ENCODE assay signal across 1 cellular context in the genomic region with DNA sequence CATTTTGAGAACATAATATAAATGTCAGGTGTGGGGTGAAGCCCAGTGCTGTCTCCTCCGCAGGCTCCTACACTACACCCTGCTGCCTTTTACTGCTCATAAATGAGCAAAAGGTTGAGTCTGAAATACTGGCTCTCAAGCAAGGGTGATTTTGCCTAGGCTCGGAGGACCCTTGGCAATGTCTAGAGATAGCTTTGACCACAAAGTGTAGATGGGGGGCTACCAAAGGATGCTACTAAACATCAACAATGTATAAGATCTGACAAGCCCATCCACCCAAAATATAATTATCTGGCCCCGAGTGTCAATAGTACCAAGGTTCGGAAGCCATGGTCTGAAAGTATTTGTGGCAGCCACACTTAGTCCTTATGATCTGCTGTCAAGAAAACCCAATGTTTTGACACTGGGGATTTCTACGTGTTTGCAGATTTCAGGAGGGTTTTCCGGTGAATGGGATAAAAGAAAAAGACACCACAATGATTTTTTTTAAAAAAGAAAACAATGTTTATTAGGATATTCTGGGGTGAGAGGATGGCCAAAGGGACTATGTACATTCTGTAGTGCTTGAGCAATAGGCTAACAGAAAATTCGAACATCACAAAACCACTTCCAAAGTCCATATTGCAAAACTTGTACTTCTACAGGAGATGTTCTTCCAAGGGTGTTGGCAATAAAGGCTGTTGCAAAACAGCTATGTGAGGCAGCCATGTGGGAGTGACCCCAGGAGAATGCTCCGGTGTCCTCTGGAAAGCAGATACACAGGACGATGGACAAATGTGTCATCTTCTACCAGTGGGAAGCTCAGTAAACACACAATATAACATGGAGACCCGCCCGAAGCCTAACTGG.
TF ChIP-seq lines count a peak whose summit lies in the region.

No MANE protein-coding gene starts in this region.

TF ChIP-seq in HepG2, 621 proteins besides CTCF, POLR2A, EP300 and RAD21 (continued from another document and continues in another):
- TF ChIP-seq ZNF746 (CRISPR knock-in tag; IDR thresholded peaks at IDR 0.05) (0 out of 2 replicates have a peak, but pooled peaks have one; percentile 65), ZNF652 (CRISPR knock-in tag; IDR thresholded peaks at IDR 0.05; ENCODE audit: borderline replicate concordance, low read depth) (peak; percentile 55; the same call in 1 of the 2 replicates), ATAD3A (CRISPR knock-in tag; IDR thresholded peaks at IDR 0.05) (no peak), ELF4 (CRISPR knock-in tag; IDR thresholded peaks at IDR 0.05; ENCODE audit: borderline replicate concordance) (no peak), ZNF850 (CRISPR knock-in tag; conservative IDR thresholded peaks at IDR 0.05) (no peak), ZNF644 (CRISPR knock-in tag; IDR thresholded peaks at IDR 0.05; ENCODE audit: low read depth) (peak; percentile 99), FOXP1 (IDR thresholded peaks at IDR 0.05) (0 out of 2 replicates have a peak, but pooled peaks have one; percentile 9), FOXP1 (CRISPR knock-in tag; IDR thresholded peaks at IDR 0.05) (peak; percentile 93), ONECUT2 (CRISPR knock-in tag; IDR thresholded peaks at IDR 0.05) (peak; percentile 30; the same call in 1 of the 2 replicates), ZNF720 (CRISPR knock-in tag; IDR thresholded peaks at IDR 0.05) (no peak), HMGA1 (CRISPR knock-in tag; conservative IDR thresholded peaks at IDR 0.05) (no peak), SRF (IDR thresholded peaks at IDR 0.05; ENCODE audit: low read depth, low read length) (no peak), TP53 (CRISPR knock-in tag; conservative IDR thresholded peaks at IDR 0.05) (no peak), NFKB2 (CRISPR knock-in tag; IDR thresholded peaks at IDR 0.05; ENCODE audit: borderline replicate concordance) (no peak), ZNF841 (CRISPR knock-in tag; IDR thresholded peaks at IDR 0.05; ENCODE audit: borderline replicate concordance) (no peak), POLR2AphosphoS2 (IDR thresholded peaks at IDR 0.05; ENCODE audit: low read depth, low read length) (no peak), EZH2 (conservative IDR thresholded peaks at IDR 0.05; ENCODE audit: low read depth, low read length) (no peak), THAP11 (CRISPR knock-in tag; IDR thresholded peaks at IDR 0.05) (peak; percentile 80), MYC (CRISPR knock-in tag; IDR thresholded peaks at IDR 0.05; ENCODE audit: borderline replicate concordance) (peak; percentile 68; the same call in 1 of the 2 replicates), ZBTB20 (CRISPR knock-in tag; IDR thresholded peaks at IDR 0.05; ENCODE audit: borderline replicate concordance, low read depth) (peak; percentile 92; the same call in 1 of the 2 replicates), PAX8 (CRISPR knock-in tag; IDR thresholded peaks at IDR 0.05; ENCODE audit: borderline replicate concordance) (no peak), CCDC6 (CRISPR knock-in tag; IDR thresholded peaks at IDR 0.05) (peak; percentile 58; the same call in 1 of the 2 replicates), DNMT3B (CRISPR knock-in tag; conservative IDR thresholded peaks at IDR 0.05) (no peak), ZBTB7B (CRISPR knock-in tag; IDR thresholded peaks at IDR 0.05) (peak; percentile 75; the same call in 1 of the 2 replicates), REPIN1 (CRISPR knock-in tag; IDR thresholded peaks at IDR 0.05; ENCODE audit: borderline replicate concordance, low read depth) (peak; percentile 88), RFX5 (IDR thresholded peaks at IDR 0.05; ENCODE audit: low read depth, low read length) (no peak), ZSCAN12 (CRISPR knock-in tag; IDR thresholded peaks at IDR 0.05) (no peak), HOXA3 (CRISPR knock-in tag; IDR thresholded peaks at IDR 0.05) (peak; percentile 79), ETV5 (CRISPR knock-in tag; IDR thresholded peaks at IDR 0.05; ENCODE audit: borderline replicate concordance) (peak; percentile 70; the same call in 1 of the 2 replicates), ZFAT (CRISPR knock-in tag; conservative IDR thresholded peaks at IDR 0.05) (no peak), ZNF333 (CRISPR knock-in tag; IDR thresholded peaks at IDR 0.05; ENCODE audit: borderline replicate concordance) (no peak), HNF4G (IDR thresholded peaks at IDR 0.05; ENCODE audit: borderline replicate concordance, low read depth, low read length) (peak; percentile 98), HNF4G (CRISPR knock-in tag; IDR thresholded peaks at IDR 0.05; ENCODE audit: borderline replicate concordance, low read depth) (peak; percentile 86; the same call in 1 of the 2 replicates), FOXK1 (CRISPR knock-in tag; IDR thresholded peaks at IDR 0.05; ENCODE audit: borderline replicate concordance, low read depth) (peak; percentile 89; the same call in 1 of the 2 replicates), PCBP1 (IDR thresholded peaks at IDR 0.05; ENCODE audit: borderline replicate concordance, low read depth, low read length) (no peak), ZNF430 (CRISPR knock-in tag; IDR thresholded peaks at IDR 0.05) (peak; percentile 78), ZNF605 (CRISPR knock-in tag; IDR thresholded peaks at IDR 0.05) (peak; percentile 70; the same call in 1 of the 2 replicates), ZNF383 (CRISPR knock-in tag; IDR thresholded peaks at IDR 0.05; ENCODE audit: borderline replicate concordance) (no peak), DR1 (CRISPR knock-in tag; IDR thresholded peaks at IDR 0.05) (no peak)
- TF ChIP-seq, protein P1, sequence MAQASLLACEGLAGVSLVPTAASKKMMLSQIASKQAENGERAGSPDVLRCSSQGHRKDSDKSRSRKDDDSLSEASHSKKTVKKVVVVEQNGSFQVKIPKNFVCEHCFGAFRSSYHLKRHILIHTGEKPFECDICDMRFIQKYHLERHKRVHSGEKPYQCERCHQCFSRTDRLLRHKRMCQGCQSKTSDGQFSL (CRISPR knock-in tag; IDR thresholded peaks at IDR 0.05), result no peak
- TF ChIP-seq, protein P2, sequence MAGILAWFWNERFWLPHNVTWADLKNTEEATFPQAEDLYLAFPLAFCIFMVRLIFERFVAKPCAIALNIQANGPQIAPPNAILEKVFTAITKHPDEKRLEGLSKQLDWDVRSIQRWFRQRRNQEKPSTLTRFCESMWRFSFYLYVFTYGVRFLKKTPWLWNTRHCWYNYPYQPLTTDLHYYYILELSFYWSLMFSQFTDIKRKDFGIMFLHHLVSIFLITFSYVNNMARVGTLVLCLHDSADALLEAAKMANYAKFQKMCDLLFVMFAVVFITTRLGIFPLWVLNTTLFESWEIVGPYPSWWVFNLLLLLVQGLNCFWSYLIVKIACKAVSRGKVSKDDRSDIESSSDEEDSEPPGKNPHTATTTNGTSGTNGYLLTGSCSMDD (CRISPR knock-in tag; IDR thresholded peaks at IDR 0.05), result no peak
- TF ChIP-seq, protein P3, sequence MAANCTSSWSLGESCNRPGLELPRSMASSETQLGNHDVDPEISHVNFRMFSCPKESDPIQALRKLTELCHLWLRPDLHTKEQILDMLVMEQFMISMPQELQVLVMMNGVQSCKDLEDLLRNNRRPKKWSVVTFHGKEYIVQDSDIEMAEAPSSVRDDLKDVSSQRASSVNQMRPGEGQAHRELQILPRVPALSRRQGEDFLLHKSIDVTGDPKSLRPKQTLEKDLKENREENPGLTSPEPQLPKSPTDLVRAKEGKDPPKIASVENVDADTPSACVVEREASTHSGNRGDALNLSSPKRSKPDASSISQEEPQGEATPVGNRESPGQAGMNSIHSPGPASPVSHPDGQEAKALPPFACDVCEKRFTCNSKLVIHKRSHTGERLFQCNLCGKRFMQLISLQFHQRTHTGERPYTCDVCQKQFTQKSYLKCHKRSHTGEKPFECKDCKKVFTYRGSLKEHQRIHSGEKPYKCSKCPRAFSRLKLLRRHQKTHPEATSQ (CRISPR knock-in tag; IDR thresholded peaks at IDR 0.05; ENCODE audit: borderline replicate concordance), result peak; percentile 61; the same call in 1 of the 2 replicates
- TF ChIP-seq, protein P4, sequence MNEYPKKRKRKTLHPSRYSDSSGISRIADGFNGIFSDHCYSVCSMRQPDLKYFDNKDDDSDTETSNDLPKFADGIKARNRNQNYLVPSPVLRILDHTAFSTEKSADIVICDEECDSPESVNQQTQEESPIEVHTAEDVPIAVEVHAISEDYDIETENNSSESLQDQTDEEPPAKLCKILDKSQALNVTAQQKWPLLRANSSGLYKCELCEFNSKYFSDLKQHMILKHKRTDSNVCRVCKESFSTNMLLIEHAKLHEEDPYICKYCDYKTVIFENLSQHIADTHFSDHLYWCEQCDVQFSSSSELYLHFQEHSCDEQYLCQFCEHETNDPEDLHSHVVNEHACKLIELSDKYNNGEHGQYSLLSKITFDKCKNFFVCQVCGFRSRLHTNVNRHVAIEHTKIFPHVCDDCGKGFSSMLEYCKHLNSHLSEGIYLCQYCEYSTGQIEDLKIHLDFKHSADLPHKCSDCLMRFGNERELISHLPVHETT (CRISPR knock-in tag; conservative IDR thresholded peaks at IDR 0.05), result no peak
- TF ChIP-seq, protein P5, sequence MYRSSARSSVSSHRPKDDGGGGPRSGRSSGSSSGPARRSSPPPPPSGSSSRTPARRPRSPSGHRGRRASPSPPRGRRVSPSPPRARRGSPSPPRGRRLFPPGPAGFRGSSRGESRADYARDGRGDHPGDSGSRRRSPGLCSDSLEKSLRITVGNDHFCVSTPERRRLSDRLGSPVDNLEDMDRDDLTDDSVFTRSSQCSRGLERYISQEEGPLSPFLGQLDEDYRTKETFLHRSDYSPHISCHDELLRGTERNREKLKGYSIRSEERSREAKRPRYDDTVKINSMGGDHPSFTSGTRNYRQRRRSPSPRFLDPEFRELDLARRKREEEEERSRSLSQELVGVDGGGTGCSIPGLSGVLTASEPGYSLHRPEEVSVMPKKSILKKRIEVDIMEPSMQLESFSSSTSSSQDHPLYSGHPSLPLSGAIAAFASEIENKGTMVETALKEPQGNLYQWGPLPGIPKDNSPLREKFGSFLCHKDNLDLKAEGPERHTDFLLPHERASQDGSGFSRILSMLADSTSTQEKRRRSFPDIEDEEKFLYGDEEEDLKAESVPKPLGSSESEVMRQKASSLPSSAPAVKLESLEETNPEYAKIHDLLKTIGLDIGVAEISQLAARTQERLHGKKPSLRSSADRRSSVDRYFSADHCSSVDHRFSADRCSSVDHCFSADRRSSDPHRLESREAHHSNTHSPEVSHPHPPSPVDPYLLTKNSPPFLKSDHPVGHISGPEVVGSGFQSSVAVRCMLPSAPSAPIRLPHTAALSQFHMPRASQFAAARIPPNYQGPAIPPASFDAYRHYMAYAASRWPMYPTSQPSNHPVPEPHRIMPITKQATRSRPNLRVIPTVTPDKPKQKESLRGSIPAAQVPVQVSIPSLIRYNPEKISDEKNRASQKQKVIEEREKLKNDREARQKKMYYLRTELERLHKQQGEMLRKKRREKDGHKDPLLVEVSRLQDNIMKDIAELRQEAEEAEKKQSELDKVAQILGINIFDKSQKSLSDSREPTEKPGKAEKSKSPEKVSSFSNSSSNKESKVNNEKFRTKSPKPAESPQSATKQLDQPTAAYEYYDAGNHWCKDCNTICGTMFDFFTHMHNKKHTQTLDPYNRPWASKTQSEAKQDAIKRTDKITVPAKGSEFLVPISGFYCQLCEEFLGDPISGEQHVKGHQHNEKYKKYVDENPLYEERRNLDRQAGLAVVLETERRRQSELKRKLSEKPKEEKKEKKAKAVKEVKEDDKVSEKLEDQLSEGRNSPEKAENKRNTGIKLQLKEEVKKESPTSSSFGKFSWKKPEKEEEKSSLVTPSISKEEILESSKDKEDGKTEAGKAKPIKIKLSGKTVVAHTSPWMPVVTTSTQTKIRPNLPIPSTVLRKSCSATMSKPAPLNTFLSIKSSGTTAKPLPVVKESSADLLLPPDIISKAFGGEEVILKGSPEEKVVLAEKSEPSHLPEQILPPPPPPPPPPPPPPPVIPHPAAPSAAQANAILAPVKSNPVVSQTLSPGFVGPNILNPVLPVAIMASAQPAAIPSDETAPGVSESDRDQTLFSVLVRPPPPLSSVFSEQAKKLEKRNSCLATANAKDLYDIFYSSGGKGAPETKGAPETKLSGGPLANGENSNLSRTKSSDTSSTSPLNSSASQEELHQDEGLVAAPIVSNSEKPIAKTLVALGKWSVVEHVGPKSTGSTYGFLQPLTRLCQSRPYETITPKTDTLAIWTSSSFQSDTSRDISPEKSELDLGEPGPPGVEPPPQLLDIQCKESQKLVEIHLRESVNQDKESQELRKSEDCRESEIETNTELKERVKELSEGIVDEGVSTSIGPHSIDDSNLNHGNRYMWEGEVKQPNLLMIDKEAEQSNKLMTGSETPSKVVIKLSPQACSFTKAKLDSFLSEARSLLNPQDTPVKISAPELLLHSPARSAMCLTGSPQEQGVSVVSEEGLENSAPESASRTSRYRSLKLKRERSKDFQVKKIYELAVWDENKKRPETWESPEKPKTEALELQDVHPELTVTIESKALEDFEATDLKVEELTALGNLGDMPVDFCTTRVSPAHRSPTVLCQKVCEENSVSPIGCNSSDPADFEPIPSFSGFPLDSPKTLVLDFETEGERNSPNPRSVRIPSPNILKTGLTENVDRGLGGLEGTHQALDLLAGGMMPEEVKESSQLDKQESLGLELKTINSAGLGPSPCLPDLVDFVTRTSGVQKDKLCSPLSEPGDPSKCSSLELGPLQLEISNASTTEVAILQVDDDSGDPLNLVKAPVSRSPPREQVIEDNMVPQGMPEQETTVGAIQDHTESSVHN (CRISPR knock-in tag; IDR thresholded peaks at IDR 0.05), result no peak
- TF ChIP-seq, protein P6, sequence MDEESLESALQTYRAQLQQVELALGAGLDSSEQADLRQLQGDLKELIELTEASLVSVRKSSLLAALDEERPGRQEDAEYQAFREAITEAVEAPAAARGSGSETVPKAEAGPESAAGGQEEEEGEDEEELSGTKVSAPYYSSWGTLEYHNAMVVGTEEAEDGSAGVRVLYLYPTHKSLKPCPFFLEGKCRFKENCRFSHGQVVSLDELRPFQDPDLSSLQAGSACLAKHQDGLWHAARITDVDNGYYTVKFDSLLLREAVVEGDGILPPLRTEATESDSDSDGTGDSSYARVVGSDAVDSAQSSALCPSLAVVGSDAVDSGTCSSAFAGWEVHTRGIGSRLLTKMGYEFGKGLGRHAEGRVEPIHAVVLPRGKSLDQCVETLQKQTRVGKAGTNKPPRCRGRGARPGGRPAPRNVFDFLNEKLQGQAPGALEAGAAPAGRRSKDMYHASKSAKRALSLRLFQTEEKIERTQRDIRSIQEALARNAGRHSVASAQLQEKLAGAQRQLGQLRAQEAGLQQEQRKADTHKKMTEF (CRISPR knock-in tag; IDR thresholded peaks at IDR 0.05), result peak; percentile 94
- TF ChIP-seq, protein P7, sequence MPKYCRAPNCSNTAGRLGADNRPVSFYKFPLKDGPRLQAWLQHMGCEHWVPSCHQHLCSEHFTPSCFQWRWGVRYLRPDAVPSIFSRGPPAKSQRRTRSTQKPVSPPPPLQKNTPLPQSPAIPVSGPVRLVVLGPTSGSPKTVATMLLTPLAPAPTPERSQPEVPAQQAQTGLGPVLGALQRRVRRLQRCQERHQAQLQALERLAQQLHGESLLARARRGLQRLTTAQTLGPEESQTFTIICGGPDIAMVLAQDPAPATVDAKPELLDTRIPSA (CRISPR knock-in tag; IDR thresholded peaks at IDR 0.05; ENCODE audit: borderline replicate concordance), result no peak
- TF ChIP-seq, protein P8, sequence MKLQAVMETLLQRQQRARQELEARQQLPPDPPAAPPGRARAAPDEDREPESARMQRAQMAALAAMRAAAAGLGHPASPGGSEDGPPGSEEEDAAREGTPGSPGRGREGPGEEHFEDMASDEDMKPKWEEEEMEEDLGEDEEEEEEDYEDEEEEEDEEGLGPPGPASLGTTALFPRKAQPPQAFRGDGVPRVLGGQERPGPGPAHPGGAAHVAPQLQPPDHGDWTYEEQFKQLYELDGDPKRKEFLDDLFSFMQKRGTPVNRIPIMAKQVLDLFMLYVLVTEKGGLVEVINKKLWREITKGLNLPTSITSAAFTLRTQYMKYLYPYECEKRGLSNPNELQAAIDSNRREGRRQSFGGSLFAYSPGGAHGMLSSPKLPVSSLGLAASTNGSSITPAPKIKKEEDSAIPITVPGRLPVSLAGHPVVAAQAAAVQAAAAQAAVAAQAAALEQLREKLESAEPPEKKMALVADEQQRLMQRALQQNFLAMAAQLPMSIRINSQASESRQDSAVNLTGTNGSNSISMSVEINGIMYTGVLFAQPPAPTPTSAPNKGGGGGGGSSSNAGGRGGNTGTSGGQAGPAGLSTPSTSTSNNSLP (IDR thresholded peaks at IDR 0.05; ENCODE audit: low read depth, low read length), result peak; percentile 72; the same call in 1 of the 2 replicates
